ENCODE assay signal across 7 cellular contexts in the genomic region with DNA sequence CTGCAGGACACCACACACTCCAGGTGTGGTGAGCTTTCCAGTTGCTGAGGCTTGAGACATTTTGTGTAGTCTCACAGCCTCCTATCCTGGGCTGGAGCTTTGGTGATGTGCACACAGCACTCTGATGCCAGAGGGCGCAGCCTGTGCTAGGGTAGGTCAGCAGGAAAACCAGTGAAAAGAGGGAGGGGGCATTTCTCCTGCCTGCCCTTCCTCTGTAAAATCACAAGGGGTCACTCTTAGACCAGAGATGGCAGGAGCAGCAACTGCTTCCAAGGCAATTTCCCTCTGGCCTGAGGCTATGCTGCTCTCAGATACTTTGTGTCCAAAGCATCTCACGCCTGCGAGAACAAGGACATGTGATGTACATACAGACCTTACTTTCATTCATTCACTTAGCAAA. TPM values are rescaled to one million over a fixed set of nuclear protein-coding genes. Genes with fewer than 3 reads are reported as not detected.
DNase-seq lines count a peak whose midpoint lies in the region; ATAC-seq, FAIRE-seq and TF ChIP-seq lines count a peak whose summit lies in the region.

No MANE protein-coding gene starts in this region.

- H3K27ac ChIP-seq in DOHH2 (ENCODE audit: low read depth, low read length), result no peak overlapping the region
- no peak overlapping the region for H3K27ac ChIP-seq in Peyer's patch
- H3K27ac ChIP-seq in HepG2 (ENCODE audit: extremely low read length, insufficient read depth, low read length), result no peak overlapping the region

- no peak overlapping the region for H3K9ac ChIP-seq in HepG2 (ENCODE audit: insufficient read depth, low read depth, low read length)

- POLR2A ChIA-PET in HepG2 (lab: Yijun Ruan, JAX), result no interaction called here

- in situ Hi-C loops in HepG2 (cut with HindIII; ENCODE audit: extremely low pct_ligation_motif_present, low pct_unique_long_range_greater_than_20kb), result loop anchor here (5.0 to 10.0 kb wide), 2 partner anchors 83 to 226 kb away; no protein-coding TSS in a partner anchor

- no peaks in the 10 kb centered on the region for H3F3A ChIP-seq in DOHH2 (ENCODE audit: control insufficient read depth, insufficient read depth)

- CTCF ChIA-PET in HepG2 (lab: Yijun Ruan, JAX; ENCODE audit: low intra/inter-chr PET ratio, low total read pairs), result interaction anchor here (1.1 to 2.8 kb wide), 6 partner anchors 24 to 345 kb away, joined by 3 to 33 read pairs (median 9); no protein-coding TSS in a partner anchor

- H3K4me3 ChIP-seq in DOHH2 (ENCODE audit: low read length) (no peak overlapping the region), Peyer's patch (no peak overlapping the region), cardiac fibroblast (replicated peaks in 1 of 2; ENCODE audit: low read depth in 2 of 2, low read length in 2 of 2) (no peak overlapping the region), HepG2 (replicated peaks in 1 of 3; ENCODE audit: insufficient read depth in 1 of 3, low read depth in 2 of 3, low read length in 3 of 3) (no peak overlapping the region)

- H3K79me2 ChIP-seq in DOHH2 (ENCODE audit: control insufficient read depth, low read length) (no peaks in the 10 kb centered on the region), HepG2 (ENCODE audit: insufficient read depth, low read length) (no peaks in the 10 kb centered on the region)

- H2AFZ ChIP-seq in HepG2 (ENCODE audit: low read length), result no peak overlapping the region

- DNase-seq in HT-29 (ENCODE audit: low spot score) (peak; percentile 56), Peyer's patch (no peak), cardiac fibroblast (ENCODE audit: low read depth in 2 of 2) (peak; percentile 31 to 55), HepG2 (ENCODE audit: low spot score) (peak; percentile 58)

- H4K20me1 ChIP-seq in DOHH2 (ENCODE audit: control insufficient read depth, insufficient read depth, low read depth, low read length) (no peaks in the 10 kb centered on the region), HepG2 (ENCODE audit: insufficient read depth, low read length) (no peaks in the 10 kb centered on the region)

- ATAC-seq in HepG2, result peak; percentile 94
- no peak for ATAC-seq in HG02759 (IDR thresholded peaks at IDR 0.05; ENCODE audit: unreplicated experiment)
- ATAC-seq in HG02642 (IDR thresholded peaks at IDR 0.05; ENCODE audit: poor library complexity, unreplicated experiment), result no peak

- no peaks in the 10 kb centered on the region for H3K9me2 ChIP-seq in DOHH2 (replicated peaks; ENCODE audit: control insufficient read depth, low read length)

- H3K36me3 ChIP-seq in DOHH2 (ENCODE audit: control insufficient read depth, low read length), result peaks cover 9% of the 10 kb centered on the region
- peaks cover 0 to 21% (median 0%) of the 10 kb centered on the region in 3 donors for H3K36me3 ChIP-seq in Peyer's patch
- peaks cover 2 to 9% of the 10 kb centered on the region in 2 experiments; a peak in 3 of 5 replicates for H3K36me3 ChIP-seq in HepG2 (replicated peaks in 1 of 2; ENCODE audit: control insufficient read depth in 1 of 2, insufficient read depth in 2 of 2, low read length in 2 of 2)

- TF ChIP-seq CTCF in DOHH2 (IDR thresholded peaks at IDR 0.05; ENCODE audit: low read depth, low read length, poor library complexity, severe bottlenecking) (peak; percentile 69), Peyer's patch (IDR thresholded peaks at IDR 0.05) (peak in 4 of 6 experiments; percentile 22 to 70 (median 67)), cardiac fibroblast (IDR thresholded peaks at IDR 0.05; ENCODE audit: low read depth, low read length) (peak; percentile 41), HepG2 (CRISPR knock-in tag; IDR thresholded peaks at IDR 0.05) (peak; percentile 85)

- WGBS in HepG2 (ENCODE audit: low lambda C conversion rate), result 63% methylated on average over 3 of the region's 3 CpGs

- TF ChIP-seq POLR2A in Peyer's patch (IDR thresholded peaks at IDR 0.05) (no peak), HepG2 (IDR thresholded peaks at IDR 0.05; ENCODE audit: insufficient read depth in 1 of 2, low read depth in 2 of 2, low read length in 2 of 2) (no peak)

- H3K4me1 ChIP-seq in DOHH2 (ENCODE audit: control insufficient read depth, low read length) (no peaks in the 10 kb centered on the region), Peyer's patch (peaks cover 0 to 4% (median 0%) of the 10 kb centered on the region in 4 donors), HepG2 (ENCODE audit: insufficient read depth, low read length) (no peaks in the 10 kb centered on the region)

- TF ChIP-seq RAD21 in HepG2 (CRISPR knock-in tag; IDR thresholded peaks at IDR 0.05), result peak; percentile 96

- peak; percentile 97 for FAIRE-seq in HepG2 (lab: Jason Lieb, UNC)

- H3K27me3 ChIP-seq in DOHH2 (ENCODE audit: control insufficient read depth, low read length) (no peaks in the 10 kb centered on the region), Peyer's patch (no peaks in the 10 kb centered on the region), HepG2 (ENCODE audit: control insufficient read depth in 1 of 2, insufficient read depth in 2 of 2, low read length in 2 of 2) (no peaks in the 10 kb centered on the region)

- H3K4me2 ChIP-seq in DOHH2 (ENCODE audit: low read length) (no peak overlapping the region), HepG2 (ENCODE audit: low read depth, low read length) (no peak overlapping the region)

- H3K9me3 ChIP-seq in DOHH2 (ENCODE audit: control insufficient read depth, insufficient read depth, low read length), result no peaks in the 10 kb centered on the region
- H3K9me3 ChIP-seq in Peyer's patch, result no peaks in the 10 kb centered on the region
- no peaks in the 10 kb centered on the region for H3K9me3 ChIP-seq in HepG2 (ENCODE audit: low read length)

- intact Hi-C loops in HepG2 (cut with micrococcal nuclease; ENCODE audit: unreplicated experiment), result loop anchor here (1.0 to 5.0 kb wide), 6 partner anchors 41 to 259 kb away; no protein-coding TSS in a partner anchor

- no TSS peak for BruUV-seq in HepG2 (replicated peaks; lab: Mats Ljungman, UMichigan)

- no peak for TF ChIP-seq EP300 in HepG2 (IDR thresholded peaks at IDR 0.05; ENCODE audit: low read depth in 2 of 2, low read length in 2 of 2)
- no peak for TF ChIP-seq EP300 in HepG2 (CRISPR knock-in tag; IDR thresholded peaks at IDR 0.05; ENCODE audit: borderline replicate concordance)

RNA-seq across cellular contexts. Expression of a gene that starts 16.5 kb away (rescaled TPM):
- total RNA-seq in HT-29 (2014; rRNA removed; shearing (Covaris generic)), result not detected in 2 replicates
- total RNA-seq in Peyer's patch (10 to 100 TPM in 2 of 4 donors, 1 to 10 TPM in 2; 2.3 to 28.9 (median 11.9) TPM), HepG2 (2016; rRNA removed; fragmentation: Illumina TruSeq; extraction: Trizol) (1.3 and 1.4 TPM in 2 replicates)
- 1.1 TPM in 1 of 2 replicates, not detected in the other for total RNA-seq in HepG2 (2016; cell fraction: cytosol; rRNA removed; fragmentation: Illumina TruSeq; extraction: Trizol; ENCODE audit: low read depth)
- total RNA-seq in HepG2 (2016; cell fraction: insoluble cytoplasmic fraction; rRNA removed; fragmentation: Illumina TruSeq; extraction: Trizol), result 1.8 and 2.0 TPM in 2 replicates
- 0.62 and 1.3 TPM in 2 replicates for total RNA-seq in HepG2 (2016; cell fraction: membrane; rRNA removed; fragmentation: Illumina TruSeq; extraction: Trizol)
- 1.5 and 1.8 TPM in 2 replicates for total RNA-seq in HepG2 (2016; cell fraction: nucleus; rRNA removed; fragmentation: Illumina TruSeq; extraction: Trizol)
- 0.60 and 0.84 TPM in 2 replicates for polyA plus RNA-seq in HepG2 (2011; rRNA removed)
- polyA plus RNA-seq in HepG2 (2011; cell fraction: cytosol; rRNA removed), result 0.46 and 0.76 TPM in 2 replicates
- polyA plus RNA-seq in HepG2 (2011; cell fraction: nucleus; rRNA removed), result 8.5 TPM in 2 replicates
- polyA plus RNA-seq in HepG2 (2012), result 0.59 and 1.6 TPM in 2 replicates
- 0.95 and 1.2 TPM in 2 replicates for polyA plus RNA-seq in HepG2 (2016; cell fraction: cytosol; fragmentation: Illumina TruSeq; extraction: Trizol; ENCODE audit: low read depth)
- 1.7 and 2.2 TPM in 2 replicates for polyA plus RNA-seq in HepG2 (2016; cell fraction: insoluble cytoplasmic fraction; fragmentation: Illumina TruSeq; extraction: Trizol; ENCODE audit: low read depth)
- polyA plus RNA-seq in HepG2 (2016; cell fraction: membrane; fragmentation: Illumina TruSeq; extraction: Trizol; ENCODE audit: low read depth), result 0.33 and 0.93 TPM in 2 replicates
- polyA plus RNA-seq in HepG2 (2016; cell fraction: nucleus; fragmentation: Illumina TruSeq; extraction: Trizol; ENCODE audit: insufficient read depth, low read depth), result 4.6 and 6.7 TPM in 2 replicates
- 0.54 TPM in 1 of 2 replicates, not detected in the other for polyA minus RNA-seq in HepG2 (2011; rRNA and poly(A)+ RNA removed; ENCODE audit: low replicate concordance)
- not detected in 2 replicates for polyA minus RNA-seq in HepG2 (2011; cell fraction: cytosol; rRNA and poly(A)+ RNA removed)
- polyA minus RNA-seq in HepG2 (2011; cell fraction: nucleus; rRNA and poly(A)+ RNA removed), result not detected in 2 replicates

RNA-seq across cellular contexts. Expression of a gene that starts 20.9 kb away (rescaled TPM):
- total RNA-seq in HT-29 (2014; rRNA removed; shearing (Covaris generic)), result 0.08 TPM in 1 of 2 replicates, not detected in the other
- total RNA-seq in Peyer's patch, result 10 to 100 TPM in 1 of 4 donors, 1 to 10 TPM in 3; 1.1 to 19.8 (median 1.9) TPM
- total RNA-seq in HepG2 (2016; rRNA removed; fragmentation: Illumina TruSeq; extraction: Trizol), result 1.5 and 5.3 TPM in 2 replicates
- total RNA-seq in HepG2 (2016; cell fraction: cytosol; rRNA removed; fragmentation: Illumina TruSeq; extraction: Trizol; ENCODE audit: low read depth), result 1.1 and 1.6 TPM in 2 replicates
- total RNA-seq in HepG2 (2016; cell fraction: insoluble cytoplasmic fraction; rRNA removed; fragmentation: Illumina TruSeq; extraction: Trizol), result 2.2 and 6.6 TPM in 2 replicates
- total RNA-seq in HepG2 (2016; cell fraction: membrane; rRNA removed; fragmentation: Illumina TruSeq; extraction: Trizol), result 1.0 and 2.3 TPM in 2 replicates
- total RNA-seq in HepG2 (2016; cell fraction: nucleus; rRNA removed; fragmentation: Illumina TruSeq; extraction: Trizol), result 6.0 and 8.7 TPM in 2 replicates
- polyA plus RNA-seq in HepG2 (2011; rRNA removed), result 2.7 and 3.7 TPM in 2 replicates
- 1.1 and 1.6 TPM in 2 replicates for polyA plus RNA-seq in HepG2 (2011; cell fraction: cytosol; rRNA removed)
- polyA plus RNA-seq in HepG2 (2011; cell fraction: nucleus; rRNA removed), result 6.7 and 7.2 TPM in 2 replicates
- 0.95 TPM in 1 of 2 replicates, not detected in the other for polyA plus RNA-seq in HepG2 (2012)
- polyA plus RNA-seq in HepG2 (2016; cell fraction: cytosol; fragmentation: Illumina TruSeq; extraction: Trizol; ENCODE audit: low read depth), result 0.76 and 1.1 TPM in 2 replicates
- polyA plus RNA-seq in HepG2 (2016; cell fraction: insoluble cytoplasmic fraction; fragmentation: Illumina TruSeq; extraction: Trizol; ENCODE audit: low read depth), result 1.3 and 1.6 TPM in 2 replicates
- polyA plus RNA-seq in HepG2 (2016; cell fraction: membrane; fragmentation: Illumina TruSeq; extraction: Trizol; ENCODE audit: low read depth), result 1.2 and 1.4 TPM in 2 replicates
- 10.2 and 12.6 TPM in 2 replicates for polyA plus RNA-seq in HepG2 (2016; cell fraction: nucleus; fragmentation: Illumina TruSeq; extraction: Trizol; ENCODE audit: insufficient read depth, low read depth)
- polyA minus RNA-seq in HepG2 (2011; rRNA and poly(A)+ RNA removed; ENCODE audit: low replicate concordance), result 1.8 and 2.5 TPM in 2 replicates
- polyA minus RNA-seq in HepG2 (2011; cell fraction: cytosol; rRNA and poly(A)+ RNA removed), result 0.59 and 0.97 TPM in 2 replicates
- 0.64 and 2.5 TPM in 2 replicates for polyA minus RNA-seq in HepG2 (2011; cell fraction: nucleus; rRNA and poly(A)+ RNA removed)

RNA-seq across cellular contexts. Expression of a gene that starts 46.0 kb away (rescaled TPM):
- total RNA-seq in HT-29 (2014; rRNA removed; shearing (Covaris generic)), result 5.1 and 8.4 TPM in 2 replicates
- total RNA-seq in Peyer's patch (10 to 100 TPM; 16.1 to 91.6 (median 17.0) TPM), HepG2 (2016; rRNA removed; fragmentation: Illumina TruSeq; extraction: Trizol) (8.7 and 11.7 TPM in 2 replicates)
- total RNA-seq in HepG2 (2016; cell fraction: cytosol; rRNA removed; fragmentation: Illumina TruSeq; extraction: Trizol; ENCODE audit: low read depth), result 18.2 and 18.6 TPM in 2 replicates
- 7.4 and 13.2 TPM in 2 replicates for total RNA-seq in HepG2 (2016; cell fraction: insoluble cytoplasmic fraction; rRNA removed; fragmentation: Illumina TruSeq; extraction: Trizol)
- total RNA-seq in HepG2 (2016; cell fraction: membrane; rRNA removed; fragmentation: Illumina TruSeq; extraction: Trizol), result 22.9 and 26.2 TPM in 2 replicates
- 6.8 and 12.1 TPM in 2 replicates for total RNA-seq in HepG2 (2016; cell fraction: nucleus; rRNA removed; fragmentation: Illumina TruSeq; extraction: Trizol)
- polyA plus RNA-seq in HepG2 (2011; rRNA removed), result 5.7 and 6.2 TPM in 2 replicates
- polyA plus RNA-seq in HepG2 (2011; cell fraction: cytosol; rRNA removed), result 6.4 and 6.8 TPM in 2 replicates
- 27.8 and 29.6 TPM in 2 replicates for polyA plus RNA-seq in HepG2 (2011; cell fraction: nucleus; rRNA removed)
- polyA plus RNA-seq in HepG2 (2012), result 5.6 and 5.9 TPM in 2 replicates
- 28.0 and 29.6 TPM in 2 replicates for polyA plus RNA-seq in HepG2 (2016; cell fraction: cytosol; fragmentation: Illumina TruSeq; extraction: Trizol; ENCODE audit: low read depth)
- polyA plus RNA-seq in HepG2 (2016; cell fraction: insoluble cytoplasmic fraction; fragmentation: Illumina TruSeq; extraction: Trizol; ENCODE audit: low read depth), result 8.4 and 9.2 TPM in 2 replicates
- polyA plus RNA-seq in HepG2 (2016; cell fraction: membrane; fragmentation: Illumina TruSeq; extraction: Trizol; ENCODE audit: low read depth), result 25.4 and 30.7 TPM in 2 replicates
- polyA plus RNA-seq in HepG2 (2016; cell fraction: nucleus; fragmentation: Illumina TruSeq; extraction: Trizol; ENCODE audit: insufficient read depth, low read depth), result 12.9 and 17.4 TPM in 2 replicates
- 11.7 and 11.8 TPM in 2 replicates for polyA minus RNA-seq in HepG2 (2011; rRNA and poly(A)+ RNA removed; ENCODE audit: low replicate concordance)
- polyA minus RNA-seq in HepG2 (2011; cell fraction: cytosol; rRNA and poly(A)+ RNA removed), result 6.1 and 8.6 TPM in 2 replicates
- 5.3 and 7.9 TPM in 2 replicates for polyA minus RNA-seq in HepG2 (2011; cell fraction: nucleus; rRNA and poly(A)+ RNA removed)

RNA-seq across cellular contexts. Expression of a gene that starts 56.8 kb away (rescaled TPM):
- not detected in 2 replicates for total RNA-seq in HT-29 (2014; rRNA removed; shearing (Covaris generic))
- 1 to 10 TPM in 2 of 4 donors, not detected in 2; 3.6 to 4.1 TPM for total RNA-seq in Peyer's patch
- total RNA-seq in HepG2 (2016; rRNA removed; fragmentation: Illumina TruSeq; extraction: Trizol), result 38.9 and 105 TPM in 2 replicates
- 10.8 and 12.0 TPM in 2 replicates for total RNA-seq in HepG2 (2016; cell fraction: cytosol; rRNA removed; fragmentation: Illumina TruSeq; extraction: Trizol; ENCODE audit: low read depth)
- total RNA-seq in HepG2 (2016; cell fraction: insoluble cytoplasmic fraction; rRNA removed; fragmentation: Illumina TruSeq; extraction: Trizol), result 37.6 and 103 TPM in 2 replicates
- 14.7 and 16.8 TPM in 2 replicates for total RNA-seq in HepG2 (2016; cell fraction: membrane; rRNA removed; fragmentation: Illumina TruSeq; extraction: Trizol)
- total RNA-seq in HepG2 (2016; cell fraction: nucleus; rRNA removed; fragmentation: Illumina TruSeq; extraction: Trizol), result 132 and 140 TPM in 2 replicates
- 632 and 1,233 TPM in 2 replicates for polyA plus RNA-seq in HepG2 (2011; rRNA removed)
- polyA plus RNA-seq in HepG2 (2011; cell fraction: cytosol; rRNA removed), result 347 and 666 TPM in 2 replicates
- 3,464 and 4,379 TPM in 2 replicates for polyA plus RNA-seq in HepG2 (2011; cell fraction: nucleus; rRNA removed)
- polyA plus RNA-seq in HepG2 (2012), result 718 and 962 TPM in 2 replicates
- polyA plus RNA-seq in HepG2 (2016; cell fraction: cytosol; fragmentation: Illumina TruSeq; extraction: Trizol; ENCODE audit: low read depth), result 7.0 and 7.3 TPM in 2 replicates
- polyA plus RNA-seq in HepG2 (2016; cell fraction: insoluble cytoplasmic fraction; fragmentation: Illumina TruSeq; extraction: Trizol; ENCODE audit: low read depth), result 31.3 and 36.2 TPM in 2 replicates
- 10.3 TPM in 2 replicates for polyA plus RNA-seq in HepG2 (2016; cell fraction: membrane; fragmentation: Illumina TruSeq; extraction: Trizol; ENCODE audit: low read depth)
- 273 and 284 TPM in 2 replicates for polyA plus RNA-seq in HepG2 (2016; cell fraction: nucleus; fragmentation: Illumina TruSeq; extraction: Trizol; ENCODE audit: insufficient read depth, low read depth)
- polyA minus RNA-seq in HepG2 (2011; rRNA and poly(A)+ RNA removed; ENCODE audit: low replicate concordance), result 0.26 and 415 TPM in 2 replicates
- polyA minus RNA-seq in HepG2 (2011; cell fraction: cytosol; rRNA and poly(A)+ RNA removed), result 134 and 348 TPM in 2 replicates
- 662 and 1,024 TPM in 2 replicates for polyA minus RNA-seq in HepG2 (2011; cell fraction: nucleus; rRNA and poly(A)+ RNA removed)

Comparison
In these comparisons a context has a peak if more than half of its experiments do, and no peak if none do; other contexts are left out.
1. DNase-seq: peak in HT-29 (single experiment), cardiac fibroblast (2 of 2) and HepG2 (single experiment); none in Peyer's patch (0 of 3).
2. Peak in every context shown above with its lines, with median percentiles within 50 percentile points of each other: CTCF ChIP-seq.